Comparison of ENCODE assay signal across 8 cellular contexts in the genomic region with DNA sequence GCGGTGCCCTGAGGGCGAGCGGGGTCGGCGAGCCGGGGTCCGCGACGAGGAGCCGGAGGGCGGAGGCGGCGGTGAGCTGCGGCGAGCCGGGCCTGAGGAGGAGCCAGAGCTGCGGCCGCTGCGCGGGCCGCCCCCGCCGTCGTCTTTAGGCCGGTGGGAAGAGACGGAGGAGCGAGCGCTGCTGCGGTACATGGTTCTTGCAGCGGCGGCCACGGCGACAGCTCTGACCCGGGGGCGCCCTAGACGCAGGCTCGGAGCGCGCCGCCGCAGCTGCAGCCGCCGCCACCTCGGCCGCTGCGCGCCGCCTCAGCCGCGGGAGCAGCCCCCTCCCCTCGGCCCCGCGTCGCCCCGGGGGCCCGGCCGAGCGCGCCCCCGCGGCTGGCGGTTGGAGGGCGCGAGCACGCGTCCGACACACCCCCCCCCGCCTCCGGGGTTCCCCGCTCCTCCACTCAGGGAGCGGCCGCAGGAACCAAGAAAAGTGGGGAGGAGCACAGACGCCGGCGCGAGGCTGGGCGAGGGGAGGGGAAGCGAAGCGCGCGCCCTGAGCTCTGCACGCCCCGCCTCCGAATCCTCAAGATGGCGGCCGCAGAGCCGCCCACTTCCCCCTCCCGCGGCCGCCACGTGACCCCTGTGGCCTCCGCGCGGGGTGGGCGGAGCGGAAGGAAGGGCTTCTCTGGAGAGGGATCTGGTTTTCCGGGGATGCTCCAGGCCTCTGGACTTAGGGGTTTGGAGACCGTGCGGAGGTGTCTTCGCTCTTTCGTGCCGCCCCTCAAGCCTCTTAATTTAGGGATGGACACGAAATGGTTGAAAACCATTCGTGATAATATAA. TPM values are rescaled to one million over a fixed set of nuclear protein-coding genes. Genes with fewer than 3 reads are reported as not detected.
DNase-seq lines count a peak whose midpoint lies in the region; ATAC-seq and FAIRE-seq lines count a peak whose summit lies in the region.

A gene with protein sequence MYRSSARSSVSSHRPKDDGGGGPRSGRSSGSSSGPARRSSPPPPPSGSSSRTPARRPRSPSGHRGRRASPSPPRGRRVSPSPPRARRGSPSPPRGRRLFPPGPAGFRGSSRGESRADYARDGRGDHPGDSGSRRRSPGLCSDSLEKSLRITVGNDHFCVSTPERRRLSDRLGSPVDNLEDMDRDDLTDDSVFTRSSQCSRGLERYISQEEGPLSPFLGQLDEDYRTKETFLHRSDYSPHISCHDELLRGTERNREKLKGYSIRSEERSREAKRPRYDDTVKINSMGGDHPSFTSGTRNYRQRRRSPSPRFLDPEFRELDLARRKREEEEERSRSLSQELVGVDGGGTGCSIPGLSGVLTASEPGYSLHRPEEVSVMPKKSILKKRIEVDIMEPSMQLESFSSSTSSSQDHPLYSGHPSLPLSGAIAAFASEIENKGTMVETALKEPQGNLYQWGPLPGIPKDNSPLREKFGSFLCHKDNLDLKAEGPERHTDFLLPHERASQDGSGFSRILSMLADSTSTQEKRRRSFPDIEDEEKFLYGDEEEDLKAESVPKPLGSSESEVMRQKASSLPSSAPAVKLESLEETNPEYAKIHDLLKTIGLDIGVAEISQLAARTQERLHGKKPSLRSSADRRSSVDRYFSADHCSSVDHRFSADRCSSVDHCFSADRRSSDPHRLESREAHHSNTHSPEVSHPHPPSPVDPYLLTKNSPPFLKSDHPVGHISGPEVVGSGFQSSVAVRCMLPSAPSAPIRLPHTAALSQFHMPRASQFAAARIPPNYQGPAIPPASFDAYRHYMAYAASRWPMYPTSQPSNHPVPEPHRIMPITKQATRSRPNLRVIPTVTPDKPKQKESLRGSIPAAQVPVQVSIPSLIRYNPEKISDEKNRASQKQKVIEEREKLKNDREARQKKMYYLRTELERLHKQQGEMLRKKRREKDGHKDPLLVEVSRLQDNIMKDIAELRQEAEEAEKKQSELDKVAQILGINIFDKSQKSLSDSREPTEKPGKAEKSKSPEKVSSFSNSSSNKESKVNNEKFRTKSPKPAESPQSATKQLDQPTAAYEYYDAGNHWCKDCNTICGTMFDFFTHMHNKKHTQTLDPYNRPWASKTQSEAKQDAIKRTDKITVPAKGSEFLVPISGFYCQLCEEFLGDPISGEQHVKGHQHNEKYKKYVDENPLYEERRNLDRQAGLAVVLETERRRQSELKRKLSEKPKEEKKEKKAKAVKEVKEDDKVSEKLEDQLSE (N-terminal part only) (minus strand): TSS at position 474 of the 829 bp plus-strand sequence. CDS start 282 bp downstream, at position 192.

- no peaks in the 10 kb centered on the region for H3K9me3 ChIP-seq in effector memory CD4-positive, alpha-beta T cell (ENCODE audit: control insufficient read depth, low read length)

- no peaks in the 10 kb centered on the region for H3K27me3 ChIP-seq in effector memory CD4-positive, alpha-beta T cell (replicated peaks; ENCODE audit: control insufficient read depth, insufficient read depth, low read length, poor library complexity, severe bottlenecking)

- H3K27ac ChIP-seq in effector memory CD4-positive, alpha-beta T cell (ENCODE audit: insufficient read depth, low read length, poor library complexity, severe bottlenecking): peak within 1 kb of the TSS; percentile 87

- H3K4me1 ChIP-seq in effector memory CD4-positive, alpha-beta T cell (ENCODE audit: control insufficient read depth, insufficient read depth, low read length, poor library complexity, severe bottlenecking): peaks cover 12% of the 10 kb centered on the region

- H3K4me3 ChIP-seq in effector memory CD4-positive, alpha-beta T cell (ENCODE audit: insufficient read depth, low read depth, low read length, poor library complexity, severe bottlenecking): peak within 1 kb of the TSS; percentile 81

- H3K36me3 ChIP-seq in effector memory CD4-positive, alpha-beta T cell (ENCODE audit: control insufficient read depth, insufficient read depth, low read length): peaks cover 11% of the 10 kb centered on the region

- POLR2A ChIA-PET in activated CD8-positive, alpha-beta memory T cell treated with anti-CD3 and anti-CD28 coated beads for 36 hours (lab: Charles Lee): interaction anchor here (0.6 to 2.1 kb wide), 7 partner anchors 8 to 140 kb away, joined by 3 to 10 read pairs (median 3); a partner anchor contains a TSS

- CTCF ChIA-PET in activated CD8-positive, alpha-beta memory T cell treated with anti-CD3 and anti-CD28 coated beads for 36 hours (lab: Charles Lee): interaction anchor here (0.7 to 1.2 kb wide), 3 partner anchors 9 to 137 kb away, joined by 3 to 7 read pairs (median 3); no protein-coding TSS in a partner anchor

- ATAC-seq in GM21367 (IDR thresholded peaks at IDR 0.05; ENCODE audit: unreplicated experiment): peak; percentile 59

- FAIRE-seq in HTR-8/SVneo (lab: Jason Lieb, UNC): no peak

- DNase-seq in COLO668 (lab: John Stamatoyannopoulos, UW; ENCODE audit: unreplicated experiment): peak; percentile 97
- DNase-seq in HTR-8/SVneo (ENCODE audit: insufficient read length, low spot score): peak; percentile 91
- peak; percentile 98 for DNase-seq in NOMO-1 treated with DMSO at 0.1 percent for 48 hours (lab: John Stamatoyannopoulos, UW; ENCODE audit: unreplicated experiment)
- peak; percentile 89 to 90 (median 89) for DNase-seq in effector memory CD4-positive, alpha-beta T cell
- DNase-seq in medulla oblongata (ENCODE audit: extremely low spot score): peak; percentile 98
- DNase-seq in stimulated activated CD4-positive, alpha-beta T cell treated with anti-CD3 and anti-CD28 coated beads, TNF-alpha, amount 100 ng/mL, for 48 hours (ENCODE audit: low read depth in 3 of 3): peak; percentile 85 to 91 (median 88)

RNA-seq across cellular contexts. Expression of the gene that starts here (rescaled TPM):
- total RNA-seq in activated CD8-positive, alpha-beta memory T cell treated with anti-CD3 and anti-CD28 coated beads for 36 hours: 10 to 100 TPM; 10.6 to 11.2 TPM

Comparison
In these comparisons a context has a peak if more than half of its experiments do, and no peak if none do; other contexts are left out.
1. Peak in every context shown above with its lines: DNase-seq, ATAC-seq, H3K4me3 ChIP-seq and H3K27ac ChIP-seq.